ENCODE assay signal across 30 cellular contexts in the genomic region with DNA sequence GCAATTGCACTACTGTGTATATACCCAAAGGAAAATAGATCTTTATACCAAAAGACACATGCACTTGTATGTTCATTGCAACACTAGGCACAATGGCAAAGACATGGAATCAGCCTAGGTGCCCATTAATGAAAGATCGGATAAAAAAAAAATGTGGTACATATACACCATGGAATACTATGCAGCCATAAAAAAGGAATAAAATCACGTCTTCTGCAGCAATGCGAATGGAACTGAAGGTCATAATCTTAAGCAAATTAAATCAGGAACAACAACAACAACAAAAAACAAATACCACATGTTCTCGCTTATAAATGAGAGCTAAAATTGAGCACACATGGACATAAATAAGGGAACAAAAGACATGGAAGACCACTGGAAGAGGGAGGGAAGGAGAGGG.
"Had no signal": no experiment of that assay in that cellular context is flagged by ENCODE, and none has a peak within 500 bp of the region (broad histone marks: within the 10 kb centered on the region; RNA-seq: fewer than 3 reads in every experiment).

No MANE protein-coding gene starts in this region.

- H3K4me3 ChIP-seq: adrenal gland, ascending aorta, body of pancreas, breast epithelium, cardiac muscle cell had no signal

- H3K27me3 ChIP-seq: adrenal gland, ascending aorta, body of pancreas, brain microvascular endothelial cell, breast epithelium, cardiac muscle cell had no signal

- H3K9me3 ChIP-seq: adrenal gland, ascending aorta, body of pancreas had no signal

- DNase-seq: activated effector memory CD4-positive, alpha-beta T cell treated with anti-CD3 and anti-CD28 coated beads, Interleukin-2, amount 50 U/mL, for 16 hours; activated effector memory CD4-positive, alpha-beta T cell treated with Interleukin-2 at 50 U/mL for 16 hours; activated gamma-delta T cell; activated gamma-delta T cell treated with Interleukin-2 at 50 U/mL for 16 hours; activated naive CD4-positive, alpha-beta T cell; activated naive CD4-positive, alpha-beta T cell treated with anti-CD3 and anti-CD28 coated beads for 36 hours; activated naive CD4-positive, alpha-beta T cell treated with anti-CD3 and anti-CD28 coated beads, Interleukin-2, amount 10 ng/mL, durations not matched to agents 7 days and 5 days; activated naive CD4-positive, alpha-beta T cell treated with anti-CD3 and anti-CD28 coated beads, Interleukin-2, amount 50 U/mL, for 16 hours; activated naive CD4-positive, alpha-beta T cell treated with Interleukin-2 at 50 U/mL for 16 hours; activated naive CD8-positive, alpha-beta T cell treated with anti-CD3 and anti-CD28 coated beads for 36 hours; activated naive CD8-positive, alpha-beta T cell treated with anti-CD3 and anti-CD28 coated beads, Interleukin-2, amount 10 ng/mL, durations not matched to agents 7 days and 5 days; activated naive CD8-positive, alpha-beta T cell treated with anti-CD3 and anti-CD28 coated beads, Interleukin-2, amount 50 U/mL, for 24 hours; activated T-cell treated with anti-CD3 and anti-CD28 coated beads, Interleukin-2, amount 50 U/mL, for 4 hours; activated T-cell treated with anti-CD3 and anti-CD28 coated beads, Interleukin-2, amount 50 U/mL, for 48 hours; activated T-cell treated with anti-CD3 and anti-CD28 coated beads, Interleukin-2, amount 50 U/mL, for 72 hours; adrenal gland; amniotic stem cell; amygdala; anterior cingulate cortex; aorta; body of pancreas; brain microvascular endothelial cell; caudate nucleus; central memory CD4-positive, alpha-beta T cell; cerebellar nuclear complex had no signal

- H3K27ac ChIP-seq: adrenal gland, ascending aorta, body of pancreas, brain microvascular endothelial cell, breast epithelium, cardiac muscle cell had no signal

- H3K4me1 ChIP-seq: adrenal gland, ascending aorta, body of pancreas, breast epithelium had no signal

- ATAC-seq: activated naive CD4-positive, alpha-beta T cell treated with anti-CD3 and anti-CD28 coated beads, Interleukin-2, amount 50 U/mL, for 72 hours; activated naive CD8-positive, alpha-beta T cell treated with anti-CD3 and anti-CD28 coated beads, Interleukin-2, amount 50 U/mL, for 24 hours; activated T-cell treated with anti-CD3 and anti-CD28 coated beads, Interleukin-2, amount 50 U/mL, for 4 hours; activated T-cell treated with anti-CD3 and anti-CD28 coated beads, Interleukin-2, amount 50 U/mL, for 72 hours; activated T-helper 17 cell treated with anti-CD3 and anti-CD28 coated beads, Interleukin-2, amount 50 U/mL, for 72 hours; body of pancreas had no signal

- H3K36me3 ChIP-seq: adrenal gland, ascending aorta, brain microvascular endothelial cell, breast epithelium, cardiac muscle cell had no signal
